Comparison of ENCODE assay signal across 1 cellular context in genomic region chr20:63978319-63979220, GRCh38.
A peak's percentile ranks its signal among the peaks of the same experiment; 100 is the strongest.
TF ChIP-seq lines count a peak whose summit lies in the region.

No MANE protein-coding gene starts in this region.

TF ChIP-seq in HEK293, 187 proteins besides CTCF, POLR2A, EP300 and RAD21 (continued from another document and continues in another):
- TF ChIP-seq ZSCAN4 (tag by site-specific recombination; IDR thresholded peaks at IDR 0.05) (no peak), TRIM28 (IDR thresholded peaks at IDR 0.05; ENCODE audit: borderline replicate concordance, low read length) (no peak), ZNF155 (tag by site-specific recombination; IDR thresholded peaks at IDR 0.05) (no peak), BCL11A (tag by site-specific recombination; IDR thresholded peaks at IDR 0.05; ENCODE audit: low read depth) (0 out of 2 replicates have a peak, but pooled peaks have one; percentile 30), ZBTB21 (tag by site-specific recombination; IDR thresholded peaks at IDR 0.05) (no peak), ZNF548 (tag by site-specific recombination; IDR thresholded peaks at IDR 0.05) (no peak), ZNF146 (tag by site-specific recombination; IDR thresholded peaks at IDR 0.05) (no peak; the same call in 1 of the 2 replicates), ZBTB49 (tag by site-specific recombination; IDR thresholded peaks at IDR 0.05; ENCODE audit: low read depth) (no peak), ZNF830 (tag by site-specific recombination; IDR thresholded peaks at IDR 0.05; ENCODE audit: low read depth) (no peak), GLIS2 (tag by site-specific recombination; IDR thresholded peaks at IDR 0.05) (peak; percentile 91), KLF10 (tag by site-specific recombination; IDR thresholded peaks at IDR 0.05) (peak; percentile 37; the same call in 1 of the 2 replicates), TCF7L2 (IDR thresholded peaks at IDR 0.05; ENCODE audit: borderline replicate concordance, low read depth, low read length) (no peak), ZNF624 (tag by site-specific recombination; IDR thresholded peaks at IDR 0.05) (no peak), REPIN1 (tag by site-specific recombination; IDR thresholded peaks at IDR 0.05; ENCODE audit: low read depth) (no peak), ZNF747 (tag by site-specific recombination; IDR thresholded peaks at IDR 0.05) (no peak), ZNF558 (tag by site-specific recombination; IDR thresholded peaks at IDR 0.05) (no peak), PBX3 (CRISPR knock-in tag; IDR thresholded peaks at IDR 0.05) (no peak), ZNF530 (tag by site-specific recombination; IDR thresholded peaks at IDR 0.05; ENCODE audit: low read depth) (no peak), ZBTB20 (tag by site-specific recombination; IDR thresholded peaks at IDR 0.05) (peak; percentile 60; the same call in 1 of the 2 replicates), ZNF169 (tag by site-specific recombination; IDR thresholded peaks at IDR 0.05) (no peak), ZNF341 (tag by site-specific recombination; IDR thresholded peaks at IDR 0.05; ENCODE audit: low read depth) (peak; percentile 38; the same call in 1 of the 2 replicates), ZNF561 (tag by site-specific recombination; IDR thresholded peaks at IDR 0.05; ENCODE audit: borderline replicate concordance) (peak; percentile 80), ZNF354C (tag by site-specific recombination; IDR thresholded peaks at IDR 0.05; ENCODE audit: borderline replicate concordance, low read depth) (no peak), KLF1 (tag by site-specific recombination; IDR thresholded peaks at IDR 0.05) (0 out of 2 replicates have a peak, but pooled peaks have one; percentile 33), ZXDB (tag by site-specific recombination; IDR thresholded peaks at IDR 0.05) (peak; percentile 62; the same call in 1 of the 2 replicates), ZIC2 (tag by site-specific recombination; IDR thresholded peaks at IDR 0.05) (no peak), PRDM1 (tag by site-specific recombination; IDR thresholded peaks at IDR 0.05) (no peak), ZFP69B (tag by site-specific recombination; IDR thresholded peaks at IDR 0.05) (0 out of 2 replicates have a peak, but pooled peaks have one; percentile 31), ZNF311 (tag by site-specific recombination; IDR thresholded peaks at IDR 0.05; ENCODE audit: borderline replicate concordance) (no peak), GLIS1 (tag by site-specific recombination; IDR thresholded peaks at IDR 0.05) (peak; percentile 25; the same call in 1 of the 2 replicates), ZSCAN18 (tag by site-specific recombination; IDR thresholded peaks at IDR 0.05) (no peak), ZNF580 (tag by site-specific recombination; IDR thresholded peaks at IDR 0.05) (no peak), GFI1B (tag by site-specific recombination; IDR thresholded peaks at IDR 0.05) (no peak), ZNF555 (tag by site-specific recombination; conservative IDR thresholded peaks at IDR 0.05) (no peak), TSHZ1 (tag by site-specific recombination; IDR thresholded peaks at IDR 0.05; ENCODE audit: borderline replicate concordance) (no peak), ZNF433 (tag by site-specific recombination; IDR thresholded peaks at IDR 0.05; ENCODE audit: low read depth) (no peak), ZNF785 (tag by site-specific recombination; IDR thresholded peaks at IDR 0.05) (no peak), ZNF26 (tag by site-specific recombination; IDR thresholded peaks at IDR 0.05) (no peak), ZNF596 (tag by site-specific recombination; IDR thresholded peaks at IDR 0.05) (no peak), ZNF585B (tag by site-specific recombination; IDR thresholded peaks at IDR 0.05) (no peak), ZNF280C (tag by site-specific recombination; IDR thresholded peaks at IDR 0.05) (no peak), ZBTB8A (tag by site-specific recombination; IDR thresholded peaks at IDR 0.05) (peak; percentile 86), PRDM6 (tag by site-specific recombination; IDR thresholded peaks at IDR 0.05) (no peak), ZNF510 (tag by site-specific recombination; IDR thresholded peaks at IDR 0.05; ENCODE audit: insufficient replicate concordance) (no peak), SETDB1 (IDR thresholded peaks at IDR 0.05; ENCODE audit: insufficient read length, low read length) (no peak), ZNF449 (tag by site-specific recombination; IDR thresholded peaks at IDR 0.05) (peak; percentile 93), ZNF175 (tag by site-specific recombination; IDR thresholded peaks at IDR 0.05) (no peak), ZNF776 (tag by site-specific recombination; IDR thresholded peaks at IDR 0.05; ENCODE audit: borderline replicate concordance) (no peak), ZNF768 (tag by site-specific recombination; IDR thresholded peaks at IDR 0.05) (no peak)
